8 cellular contexts compared by ENCODE assay signal in the genomic region with DNA sequence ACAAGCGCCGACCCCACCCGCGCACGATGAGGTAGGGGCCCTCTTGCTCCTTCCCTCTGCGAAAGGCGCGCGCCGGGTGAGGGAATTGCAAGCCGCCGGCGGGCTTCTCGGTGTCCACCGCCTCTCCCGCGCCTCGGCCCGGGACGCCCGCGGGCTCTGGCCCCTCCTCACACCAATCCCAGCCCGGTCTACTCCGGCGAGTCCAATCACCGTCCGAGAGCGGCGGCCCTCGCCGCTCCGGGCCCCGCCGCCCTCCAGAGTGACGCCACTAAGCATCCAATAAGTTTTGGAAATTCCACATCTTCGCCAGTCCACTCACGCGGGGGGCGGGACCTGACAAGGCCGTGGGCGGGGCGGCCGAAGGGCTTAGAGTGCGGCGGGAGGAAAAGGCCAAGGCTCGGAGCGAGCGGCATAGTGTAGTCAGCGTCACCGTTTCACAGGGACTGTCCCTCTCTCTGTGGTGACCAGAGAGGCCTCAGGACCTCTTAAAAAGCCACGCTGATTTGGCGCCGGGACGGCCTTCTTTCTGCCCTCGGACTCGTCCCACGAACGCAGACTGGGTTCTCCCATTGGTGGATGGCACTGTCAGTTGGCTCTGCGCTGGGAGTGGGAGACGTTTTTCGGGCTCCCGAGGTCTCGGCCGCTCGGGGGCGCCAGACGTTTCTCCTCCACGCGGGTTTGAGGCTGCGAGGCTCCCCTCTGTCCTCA. TPM values are rescaled to one million over a fixed set of nuclear protein-coding genes. Genes with fewer than 3 reads are reported as not detected.
A peak's percentile ranks its signal among the peaks of the same experiment; 100 is the strongest.
DNase-seq lines count a peak whose midpoint lies in the region; ATAC-seq, FAIRE-seq and TF ChIP-seq lines count a peak whose summit lies in the region.

TSS of gene TRIM45 (minus strand) at position 161 of the 708 bp plus-strand sequence. CDS start 548 bp downstream, outside the sequence.

- H3K4me3 ChIP-seq in LNCaP clone FGC (ENCODE audit: low read depth, low read length) (peak within 1 kb of the TSS; percentile 71), neural progenitor cell (peak within 1 kb of the TSS; percentile 56), stomach smooth muscle (ENCODE audit: low read length in 2 of 2) (peak within 1 kb of the TSS; percentile 94 to 96)

- peaks cover 4% of the 10 kb centered on the region; the same call in 1 of the 2 replicates for H3K4me1 ChIP-seq in ES-I3 (ENCODE audit: insufficient read depth, low read length)
- H3K4me1 ChIP-seq in foreskin keratinocyte: no peaks in the 10 kb centered on the region
- peaks cover 15% of the 10 kb centered on the region for H3K4me1 ChIP-seq in neural progenitor cell
- H3K4me1 ChIP-seq in stomach smooth muscle (ENCODE audit: control insufficient read depth, insufficient read depth, low read length): peaks cover 15% of the 10 kb centered on the region

- H3K79me2 ChIP-seq in neural progenitor cell (ENCODE audit: low read depth): peaks cover 16% of the 10 kb centered on the region

- H3F3A ChIP-seq in neural progenitor cell (ENCODE audit: low read depth): no peaks in the 10 kb centered on the region

- H3K4me1 Mint-ChIP-seq in neural progenitor cell: peaks cover 24% of the 10 kb centered on the region

- H3K27me3 Mint-ChIP-seq in neural progenitor cell (ENCODE audit: insufficient read depth, low read depth): no peaks in the 10 kb centered on the region

- H3K36me3 Mint-ChIP-seq in neural progenitor cell: peaks cover 18% of the 10 kb centered on the region

- peak within 1 kb of the TSS; percentile 85 for H3K4me2 ChIP-seq in neural progenitor cell

- H3K27ac ChIP-seq in foreskin keratinocyte: peak within 1 kb of the TSS; percentile 88
- H3K27ac ChIP-seq in neural progenitor cell: peak within 1 kb of the TSS; percentile 25
- peak within 1 kb of the TSS; percentile 89 for H3K27ac ChIP-seq in stomach smooth muscle (ENCODE audit: low read length)

- peak within 1 kb of the TSS; percentile 91 for H3K4me3 Mint-ChIP-seq in neural progenitor cell

- ATAC-seq in foreskin keratinocyte: peak; percentile 95

- H3K9ac ChIP-seq in ES-I3 (ENCODE audit: low read depth, low read length): peak within 1 kb of the TSS; percentile 98
- H3K9ac ChIP-seq in neural progenitor cell: peak within 1 kb of the TSS; percentile 30
- H3K9ac ChIP-seq in stomach smooth muscle (ENCODE audit: low read length in 2 of 2): peak within 1 kb of the TSS; percentile 72 to 97

- peak within 1 kb of the TSS; percentile 93 for H3K27ac Mint-ChIP-seq in neural progenitor cell

- peak; percentile 73 for TF ChIP-seq POLR2A in H54 (IDR thresholded peaks at IDR 0.05; ENCODE audit: low read depth, low read length)

- H3K27me3 ChIP-seq in foreskin keratinocyte: no peaks in the 10 kb centered on the region
- H3K27me3 ChIP-seq in neural progenitor cell: no peaks in the 10 kb centered on the region
- no peaks in the 10 kb centered on the region for H3K27me3 ChIP-seq in stomach smooth muscle (ENCODE audit: control insufficient read depth in 1 of 2, insufficient read depth in 2 of 2, low read length in 2 of 2)

- no peaks in the 10 kb centered on the region for H3K36me3 ChIP-seq in ES-I3 (ENCODE audit: insufficient read depth, low read length)
- H3K36me3 ChIP-seq in neural progenitor cell: no peaks in the 10 kb centered on the region
- H3K36me3 ChIP-seq in stomach smooth muscle (ENCODE audit: control insufficient read depth in 2 of 2, insufficient read depth in 2 of 2, low read length in 2 of 2): no peaks in the 10 kb centered on the region

- TF ChIP-seq CTCF in LNCaP clone FGC (IDR thresholded peaks at IDR 0.05; ENCODE audit: control insufficient read depth, extremely low read depth, insufficient read depth): peak; percentile 70
- peak; percentile 92 for TF ChIP-seq CTCF in foreskin keratinocyte (conservative IDR thresholded peaks at IDR 0.05)
- TF ChIP-seq CTCF in neural progenitor cell (IDR thresholded peaks at IDR 0.05): peak; percentile 75

- no peaks in the 10 kb centered on the region for H4K20me1 ChIP-seq in neural progenitor cell (ENCODE audit: low read depth)

- peak within 1 kb of the TSS; percentile 83 for H2AFZ ChIP-seq in neural progenitor cell (replicated peaks)

- H3K9me3 ChIP-seq in ES-I3 (ENCODE audit: control insufficient read depth, insufficient read depth, low read length): no peaks in the 10 kb centered on the region
- H3K9me3 ChIP-seq in neural progenitor cell (ENCODE audit: low read depth): no peaks in the 10 kb centered on the region
- no peaks in the 10 kb centered on the region for H3K9me3 ChIP-seq in stomach smooth muscle (ENCODE audit: control insufficient read depth in 2 of 2, low read length in 2 of 2)

- DNase-seq in H54 (ENCODE audit: insufficient read length, low spot score): peak; percentile 90
- DNase-seq in LNCaP clone FGC (ENCODE audit: low read depth): peak; percentile 90
- peak; percentile 13 for DNase-seq in SIG-M5 (lab: John Stamatoyannopoulos, UW)
- peak; percentile 65 for DNase-seq in activated gamma-delta T cell treated with anti-CD3 and anti-CD28 coated beads, Interleukin-2, amount 50 U/mL, for 16 hours (ENCODE audit: low read depth)
- DNase-seq in foreskin keratinocyte: peak; percentile 87 to 94
- DNase-seq in neural progenitor cell (ENCODE audit: low spot score): peak; percentile 98

- no peaks in the 10 kb centered on the region for H3K9me3 Mint-ChIP-seq in neural progenitor cell

- peak; percentile 41 for FAIRE-seq in H54 (lab: Jason Lieb, UNC)

RNA-seq across cellular contexts. Expression of gene TRIM45, which starts in this region (rescaled TPM):
- total RNA-seq in foreskin keratinocyte (2.3 and 2.9 TPM in 2 replicates), neural progenitor cell (ENCODE audit: low replicate concordance) (15.7 and 19.0 TPM in 2 replicates)
- polyA plus RNA-seq in foreskin keratinocyte: 1.7 TPM in 2 replicates

Comparison
In these comparisons a context has a peak if more than half of its experiments do, and no peak if none do; other contexts are left out.
1. Peak in every context shown above with its lines: DNase-seq, ATAC-seq, H3K4me3 ChIP-seq and H3K27ac ChIP-seq.
2. H3K9ac ChIP-seq: peak in every context shown above with its lines; median percentile 98 in ES-I3; 84 in stomach smooth muscle; 30 in neural progenitor cell.
3. DNase-seq: peak in every context shown above with its lines; median percentile 98 in neural progenitor cell; 90 in foreskin keratinocyte; 90 in H54; 90 in LNCaP clone FGC; 65 in activated gamma-delta T cell treated with anti-CD3 and anti-CD28 coated beads, Interleukin-2, amount 50 U/mL, for 16 hours; 13 in SIG-M5.
4. H3K27ac ChIP-seq: peak in every context shown above with its lines; median percentile 89 in stomach smooth muscle; 88 in foreskin keratinocyte; 25 in neural progenitor cell.